In the genomic region with DNA sequence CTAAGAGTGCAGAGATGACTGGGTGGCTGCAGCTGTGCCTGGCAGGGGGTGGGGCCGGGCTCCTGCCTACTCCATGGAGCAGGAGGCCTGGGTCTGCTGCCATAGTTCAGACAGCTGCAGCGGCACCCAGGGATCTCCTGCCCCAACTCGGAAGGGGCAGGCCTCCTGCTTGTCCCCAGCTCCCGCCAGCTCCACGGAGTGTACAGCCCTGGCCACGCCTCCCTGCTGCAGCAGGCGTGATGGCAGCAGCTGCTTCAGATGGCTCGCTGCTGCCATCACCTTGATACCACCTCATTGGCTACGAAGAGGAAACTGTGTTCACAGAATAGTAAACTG, we compare ENCODE assay signal across 16 cellular contexts. TPM values are rescaled to one million over a fixed set of nuclear protein-coding genes. Genes with fewer than 3 reads are reported as not detected.
A peak's percentile ranks its signal among the peaks of the same experiment; 100 is the strongest.
DNase-seq lines count a peak whose midpoint lies in the region; ATAC-seq and TF ChIP-seq lines count a peak whose summit lies in the region.
"Had no signal": no experiment of that assay in that cellular context is flagged by ENCODE, and none has a peak within 500 bp of the region (broad histone marks: within the 10 kb centered on the region; RNA-seq: fewer than 3 reads in every experiment).

No MANE protein-coding gene starts in this region.

- H3K4me1 Mint-ChIP-seq in WTC11, result no peaks in the 10 kb centered on the region
- H3K4me1 Mint-ChIP-seq in H9, result no peaks in the 10 kb centered on the region
- H3K4me1 Mint-ChIP-seq: CD14-positive monocyte had no signal

- H3K14ac ChIP-seq in H9 (ENCODE audit: insufficient read depth, low read length), result no peak overlapping the region

- peak overlapping the region; percentile 37; the same call in 1 of the 2 replicates for H3K4me3 ChIP-seq in SK-N-MC
- H3K4me3 ChIP-seq: A549, GM12878, GM23248 had no signal

- no peak overlapping the region for H2AFZ ChIP-seq in H9 (ENCODE audit: low read length)
- H2AFZ ChIP-seq: GM23248 had no signal

- H3K27me3 ChIP-seq in H9 (ENCODE audit: insufficient read depth, low read length), result no peaks in the 10 kb centered on the region

- no peaks in the 10 kb centered on the region for H3K36me3 Mint-ChIP-seq in WTC11
- no peaks in the 10 kb centered on the region for H3K36me3 Mint-ChIP-seq in H9 (ENCODE audit: insufficient read depth in 1 of 3, low read depth in 3 of 3)
- H3K36me3 Mint-ChIP-seq: CD14-positive monocyte; CD8-positive, alpha-beta T cell had no signal

- H3K27ac ChIP-seq in SK-N-MC (no peak overlapping the region), H9 (ENCODE audit: insufficient read length, low read depth, low read length) (no peak overlapping the region)
- H3K27ac ChIP-seq: A549, GM23248 had no signal

- H3K4me2 ChIP-seq in H9 (ENCODE audit: insufficient read depth, insufficient read length, low read length), result no peak overlapping the region
- H3K4me2 ChIP-seq: A549 had no signal

- H3K79me1 ChIP-seq in H9 (ENCODE audit: insufficient read depth, low read depth, low read length, poor library complexity, severe bottlenecking), result no peaks in the 10 kb centered on the region

- H3K4me3 Mint-ChIP-seq in WTC11, result no peak overlapping the region
- no peak overlapping the region for H3K4me3 Mint-ChIP-seq in H9
- H3K4me3 Mint-ChIP-seq: CD14-positive monocyte; CD8-positive, alpha-beta T cell had no signal

- WGBS in H9 (ENCODE audit: extremely low coverage, insufficient read length, low lambda C conversion rate), result no CpG with 5 or more reads among the region's 9 CpGs

- no peak overlapping the region for H3K27ac Mint-ChIP-seq in WTC11
- H3K27ac Mint-ChIP-seq in H9, result no peak overlapping the region
- H3K27ac Mint-ChIP-seq: CD14-positive monocyte; CD8-positive, alpha-beta T cell had no signal

- peak; percentile 31 for DNase-seq in activated effector memory CD4-positive, alpha-beta T cell treated with anti-CD3 and anti-CD28 coated beads, Interleukin-2, amount 50 U/mL, for 16 hours
- DNase-seq in activated effector memory CD4-positive, alpha-beta T cell treated with Interleukin-2 at 50 U/mL for 16 hours, result no peak
- DNase-seq in SK-N-MC (ENCODE audit: low read depth, low spot score), result no peak
- peak; percentile 3 for DNase-seq in myocyte (ENCODE audit: low read depth)
- DNase-seq in WTC11 (ENCODE audit: low spot score), result no peak
- no peak for DNase-seq in H9
- no peak for DNase-seq in DMS79 treated with DMSO at 0.1 percent for 48 hours (lab: John Stamatoyannopoulos, UW)
- DNase-seq: CD8-positive, alpha-beta T cell; COR-L47; DMS53; GM23248; IMR-90 had no signal

- H2BK20ac ChIP-seq in H9 (ENCODE audit: low read depth, low read length, poor library complexity, severe bottlenecking), result no peak overlapping the region

- H3K27me3 Mint-ChIP-seq in WTC11 (ENCODE audit: low read depth) (no peaks in the 10 kb centered on the region; the same call in 1 of the 2 replicates), H9 (ENCODE audit: low read depth) (peaks cover 15% of the 10 kb centered on the region)

- no peak overlapping the region for H2BK15ac ChIP-seq in H9 (ENCODE audit: low read depth, low read length)

- no peak overlapping the region for H2BK120ac ChIP-seq in H9 (ENCODE audit: low read depth, low read length, poor library complexity, severe bottlenecking)

- H3K79me2 ChIP-seq in H9 (ENCODE audit: insufficient read depth, low read length), result no peaks in the 10 kb centered on the region

- no peaks in the 10 kb centered on the region for H3K23me2 ChIP-seq in H9 (ENCODE audit: insufficient read length, low read depth, low read length, poor library complexity, severe bottlenecking)

- H4K20me1 ChIP-seq in H9 (ENCODE audit: control insufficient read depth, insufficient read depth, insufficient read length), result no peaks in the 10 kb centered on the region

- no peak overlapping the region for H4K5ac ChIP-seq in H9 (ENCODE audit: insufficient read length, low read depth, low read length)

- H2BK5ac ChIP-seq in H9 (ENCODE audit: insufficient read length, low read length), result no peak overlapping the region

- H3K9me3 ChIP-seq in SK-N-MC (ENCODE audit: low read depth, low read length), result no peaks in the 10 kb centered on the region
- no peaks in the 10 kb centered on the region for H3K9me3 ChIP-seq in H9 (ENCODE audit: control insufficient read depth, low read depth, low read length)
- H3K9me3 ChIP-seq: A549 had no signal

- TF ChIP-seq CTCF in WTC11 (IDR thresholded peaks at IDR 0.05), result no peak
- TF ChIP-seq CTCF in H9 (conservative IDR thresholded peaks at IDR 0.05), result no peak

- CTCF ChIA-PET in WTC11 (lab: Charles Lee), result interaction anchor here (0.9 to 1.7 kb wide), 2 partner anchors 35 to 95 kb away, joined by 3 to 4 read pairs; no protein-coding TSS in a partner anchor

- no peak overlapping the region for H3T11ph ChIP-seq in H9 (ENCODE audit: low read length)

- no peak overlapping the region for H4K91ac ChIP-seq in H9 (ENCODE audit: insufficient read length, low read depth, low read length)

- H3K4ac ChIP-seq in H9 (ENCODE audit: low read depth, low read length), result no peak overlapping the region

- no peak overlapping the region for H4K8ac ChIP-seq in H9 (replicated peaks; ENCODE audit: insufficient read length, low read depth, low read length)

- no peak overlapping the region for H2BK12ac ChIP-seq in H9 (ENCODE audit: insufficient read length, low read depth, low read length)

- POLR2A ChIA-PET in WTC11 (lab: Charles Lee), result no interaction called here

- no peak overlapping the region for H3K56ac ChIP-seq in H9 (ENCODE audit: insufficient read length, low read depth, low read length)

- ATAC-seq in WTC11, result no peak
- ATAC-seq: A549; CD8-positive, alpha-beta T cell; GM12878 had no signal

- no peaks in the 10 kb centered on the region for H3K36me3 ChIP-seq in SK-N-MC (ENCODE audit: insufficient read depth, low read length)

- H3K9me3 Mint-ChIP-seq in WTC11 (no peaks in the 10 kb centered on the region), H9 (no peaks in the 10 kb centered on the region)
- H3K9me3 Mint-ChIP-seq: CD8-positive, alpha-beta T cell had no signal

- no peaks in the 10 kb centered on the region for H3K4me1 ChIP-seq in H9 (ENCODE audit: insufficient read depth, low read length)
- H3K4me1 ChIP-seq: A549 had no signal

- H2AK5ac ChIP-seq in H9 (ENCODE audit: insufficient read length, low read length), result no peak overlapping the region

- no peak overlapping the region for H3K18ac ChIP-seq in H9 (ENCODE audit: insufficient read length, low read depth, low read length)

- no peak overlapping the region for H3K9ac ChIP-seq in SK-N-MC (ENCODE audit: insufficient read length)
- H3K9ac ChIP-seq in H9 (ENCODE audit: extremely low read depth, insufficient read length, low read length), result no peak overlapping the region
- H3K9ac ChIP-seq: GM23248 had no signal

- no peak overlapping the region for H3K23ac ChIP-seq in H9 (ENCODE audit: insufficient read length, low read depth, low read length)

TF ChIP-seq in WTC11, 78 proteins besides CTCF, POLR2A, EP300 and RAD21:
- TF ChIP-seq, protein P1, sequence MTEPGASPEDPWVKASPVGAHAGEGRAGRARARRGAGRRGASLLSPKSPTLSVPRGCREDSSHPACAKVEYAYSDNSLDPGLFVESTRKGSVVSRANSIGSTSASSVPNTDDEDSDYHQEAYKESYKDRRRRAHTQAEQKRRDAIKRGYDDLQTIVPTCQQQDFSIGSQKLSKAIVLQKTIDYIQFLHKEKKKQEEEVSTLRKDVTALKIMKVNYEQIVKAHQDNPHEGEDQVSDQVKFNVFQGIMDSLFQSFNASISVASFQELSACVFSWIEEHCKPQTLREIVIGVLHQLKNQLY (CRISPR knock-in tag; IDR thresholded peaks at IDR 0.05), result no peak
- TF ChIP-seq NR2C2 (CRISPR knock-in tag; IDR thresholded peaks at IDR 0.05) (no peak), KAT7 (CRISPR knock-in tag; IDR thresholded peaks at IDR 0.05; ENCODE audit: borderline replicate concordance) (no peak), FOXJ3 (CRISPR knock-in tag; IDR thresholded peaks at IDR 0.05; ENCODE audit: borderline replicate concordance) (no peak), TEAD4 (CRISPR knock-in tag; IDR thresholded peaks at IDR 0.05) (no peak), JAZF1 (CRISPR knock-in tag; IDR thresholded peaks at IDR 0.05) (no peak), SMAD4 (CRISPR knock-in tag; IDR thresholded peaks at IDR 0.05) (no peak)
- TF ChIP-seq, protein P2, sequence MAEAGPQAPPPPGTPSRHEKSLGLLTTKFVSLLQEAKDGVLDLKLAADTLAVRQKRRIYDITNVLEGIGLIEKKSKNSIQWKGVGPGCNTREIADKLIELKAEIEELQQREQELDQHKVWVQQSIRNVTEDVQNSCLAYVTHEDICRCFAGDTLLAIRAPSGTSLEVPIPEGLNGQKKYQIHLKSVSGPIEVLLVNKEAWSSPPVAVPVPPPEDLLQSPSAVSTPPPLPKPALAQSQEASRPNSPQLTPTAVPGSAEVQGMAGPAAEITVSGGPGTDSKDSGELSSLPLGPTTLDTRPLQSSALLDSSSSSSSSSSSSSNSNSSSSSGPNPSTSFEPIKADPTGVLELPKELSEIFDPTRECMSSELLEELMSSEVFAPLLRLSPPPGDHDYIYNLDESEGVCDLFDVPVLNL (CRISPR knock-in tag; IDR thresholded peaks at IDR 0.05; ENCODE audit: borderline replicate concordance, low read depth), result no peak
- TF ChIP-seq, protein P3, sequence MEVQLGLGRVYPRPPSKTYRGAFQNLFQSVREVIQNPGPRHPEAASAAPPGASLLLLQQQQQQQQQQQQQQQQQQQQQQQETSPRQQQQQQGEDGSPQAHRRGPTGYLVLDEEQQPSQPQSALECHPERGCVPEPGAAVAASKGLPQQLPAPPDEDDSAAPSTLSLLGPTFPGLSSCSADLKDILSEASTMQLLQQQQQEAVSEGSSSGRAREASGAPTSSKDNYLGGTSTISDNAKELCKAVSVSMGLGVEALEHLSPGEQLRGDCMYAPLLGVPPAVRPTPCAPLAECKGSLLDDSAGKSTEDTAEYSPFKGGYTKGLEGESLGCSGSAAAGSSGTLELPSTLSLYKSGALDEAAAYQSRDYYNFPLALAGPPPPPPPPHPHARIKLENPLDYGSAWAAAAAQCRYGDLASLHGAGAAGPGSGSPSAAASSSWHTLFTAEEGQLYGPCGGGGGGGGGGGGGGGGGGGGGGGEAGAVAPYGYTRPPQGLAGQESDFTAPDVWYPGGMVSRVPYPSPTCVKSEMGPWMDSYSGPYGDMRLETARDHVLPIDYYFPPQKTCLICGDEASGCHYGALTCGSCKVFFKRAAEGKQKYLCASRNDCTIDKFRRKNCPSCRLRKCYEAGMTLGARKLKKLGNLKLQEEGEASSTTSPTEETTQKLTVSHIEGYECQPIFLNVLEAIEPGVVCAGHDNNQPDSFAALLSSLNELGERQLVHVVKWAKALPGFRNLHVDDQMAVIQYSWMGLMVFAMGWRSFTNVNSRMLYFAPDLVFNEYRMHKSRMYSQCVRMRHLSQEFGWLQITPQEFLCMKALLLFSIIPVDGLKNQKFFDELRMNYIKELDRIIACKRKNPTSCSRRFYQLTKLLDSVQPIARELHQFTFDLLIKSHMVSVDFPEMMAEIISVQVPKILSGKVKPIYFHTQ (CRISPR knock-in tag; IDR thresholded peaks at IDR 0.05), result no peak
TF ChIP-seq in WTC11: peak in this region for 0.

RNA-seq across cellular contexts. Expression of a gene that starts 35.9 kb away (rescaled TPM):
- total RNA-seq in myocyte (not detected in 2 replicates), WTC11 (2021) (0.80 to 1.6 TPM (median 0.87 TPM) in 3 replicates), H9 (2021) (0.26 TPM in 1 of 2 replicates, not detected in the other)
- not detected for polyA plus RNA-seq in myocyte (2012)
- total RNA-seq: CD8-positive, alpha-beta T cell; GM12878 had no signal
- polyA plus RNA-seq: AG04450, CD14-positive monocyte, GM23248 had no signal

Comparison
In these comparisons a context has a peak if more than half of its experiments do, and no peak if none do; other contexts are left out.
1. DNase-seq: peak in activated effector memory CD4-positive, alpha-beta T cell treated with anti-CD3 and anti-CD28 coated beads, Interleukin-2, amount 50 U/mL, for 16 hours (single experiment) and myocyte (single experiment); none in activated effector memory CD4-positive, alpha-beta T cell treated with Interleukin-2 at 50 U/mL for 16 hours (single experiment), SK-N-MC (single experiment), WTC11 (single experiment), H9 (single experiment) and DMS79 treated with DMSO at 0.1 percent for 48 hours (single experiment).